1 cellular context compared by ENCODE assay signal in genomic region chr1:37807555-37808368, GRCh38.
TF ChIP-seq lines count a peak whose summit lies in the region.

Gene C1orf122 (plus strand): TSS chr1:37807790. CDS start chr1:37808405, 615 bp downstream.
Gene YRDC (minus strand): TSS chr1:37808208. CDS start chr1:37808180, 28 bp downstream.

TF ChIP-seq in WTC11, 78 proteins besides CTCF, POLR2A, EP300 and RAD21 (continued from another document):
- peak; percentile 39; the same call in 1 of the 2 replicates for TF ChIP-seq HMGXB4 (CRISPR knock-in tag; IDR thresholded peaks at IDR 0.05)
- TF ChIP-seq ZNF416 (CRISPR knock-in tag; IDR thresholded peaks at IDR 0.05) = no peak
- no peak for TF ChIP-seq PRRX2 (CRISPR knock-in tag; IDR thresholded peaks at IDR 0.05)
- TF ChIP-seq ZSCAN18 (CRISPR knock-in tag; IDR thresholded peaks at IDR 0.05) = no peak
- TF ChIP-seq HMGA2 (CRISPR knock-in tag; IDR thresholded peaks at IDR 0.05) = no peak
- 0 out of 2 replicates have a peak, but pooled peaks have one; percentile 20 for TF ChIP-seq FOXP1 (CRISPR knock-in tag; IDR thresholded peaks at IDR 0.05; ENCODE audit: borderline replicate concordance)
- no peak for TF ChIP-seq ZNF423 (CRISPR knock-in tag; IDR thresholded peaks at IDR 0.05)
- TF ChIP-seq NR3C1 (CRISPR knock-in tag; conservative IDR thresholded peaks at IDR 0.05; ENCODE audit: low read depth) = 0 out of 2 replicates have a peak, but pooled peaks have one; percentile 62
- 0 out of 2 replicates have a peak, but pooled peaks have one; percentile 23 for TF ChIP-seq GABPB1 (CRISPR knock-in tag; IDR thresholded peaks at IDR 0.05)
- TF ChIP-seq FOXK1 (CRISPR knock-in tag; IDR thresholded peaks at IDR 0.05) = peak; percentile 56
- no peak for TF ChIP-seq GTF2I (CRISPR knock-in tag; conservative IDR thresholded peaks at IDR 0.05)
- no peak for TF ChIP-seq NR1H2 (CRISPR knock-in tag; IDR thresholded peaks at IDR 0.05)
- no peak for TF ChIP-seq ATF6 (CRISPR knock-in tag; IDR thresholded peaks at IDR 0.05)
- TF ChIP-seq ZNF121 (CRISPR knock-in tag; IDR thresholded peaks at IDR 0.05) = no peak
- no peak for TF ChIP-seq ZNF512 (CRISPR knock-in tag; IDR thresholded peaks at IDR 0.05; ENCODE audit: borderline replicate concordance)
- TF ChIP-seq E2F5 (CRISPR knock-in tag; IDR thresholded peaks at IDR 0.05) = peak; percentile 38; the same call in 1 of the 2 replicates
- peak; percentile 81; the same call in 1 of the 2 replicates for TF ChIP-seq ZNF219 (CRISPR knock-in tag; IDR thresholded peaks at IDR 0.05; ENCODE audit: borderline replicate concordance)
- TF ChIP-seq ZBTB43 (CRISPR knock-in tag; IDR thresholded peaks at IDR 0.05) = no peak
- TF ChIP-seq ERG (CRISPR knock-in tag; IDR thresholded peaks at IDR 0.05) = no peak
- TF ChIP-seq TEAD1 (CRISPR knock-in tag; IDR thresholded peaks at IDR 0.05) = peak; percentile 45; the same call in 1 of the 2 replicates
- peak; percentile 29; the same call in 1 of the 2 replicates for TF ChIP-seq ZNF671 (CRISPR knock-in tag; IDR thresholded peaks at IDR 0.05)
- no peak for TF ChIP-seq CREB1 (CRISPR knock-in tag; IDR thresholded peaks at IDR 0.05)
- TF ChIP-seq GRHL2 (CRISPR knock-in tag; IDR thresholded peaks at IDR 0.05; ENCODE audit: insufficient replicate concordance, severe bottlenecking) = no peak
